ENCODE assay signal across 1 cellular context in genomic region chr11:86952933-86953637, GRCh38.
A peak's percentile ranks its signal among the peaks of the same experiment; 100 is the strongest.
TF ChIP-seq lines count a peak whose summit lies in the region.

No MANE protein-coding gene starts in this region.

TF ChIP-seq in HepG2, 621 proteins besides CTCF, POLR2A, EP300 and RAD21:
- TF ChIP-seq ZFP91 (CRISPR knock-in tag; IDR thresholded peaks at IDR 0.05; ENCODE audit: borderline replicate concordance) (no peak), PAXIP1 (CRISPR knock-in tag; conservative IDR thresholded peaks at IDR 0.05) (no peak), RBFOX2 (IDR thresholded peaks at IDR 0.05; ENCODE audit: low read depth, low read length) (peak; percentile 52; the same call in 1 of the 2 replicates), ZGPAT (CRISPR knock-in tag; IDR thresholded peaks at IDR 0.05) (0 out of 2 replicates have a peak, but pooled peaks have one; percentile 6)
